7 cellular contexts compared by ENCODE assay signal in the genomic region with DNA sequence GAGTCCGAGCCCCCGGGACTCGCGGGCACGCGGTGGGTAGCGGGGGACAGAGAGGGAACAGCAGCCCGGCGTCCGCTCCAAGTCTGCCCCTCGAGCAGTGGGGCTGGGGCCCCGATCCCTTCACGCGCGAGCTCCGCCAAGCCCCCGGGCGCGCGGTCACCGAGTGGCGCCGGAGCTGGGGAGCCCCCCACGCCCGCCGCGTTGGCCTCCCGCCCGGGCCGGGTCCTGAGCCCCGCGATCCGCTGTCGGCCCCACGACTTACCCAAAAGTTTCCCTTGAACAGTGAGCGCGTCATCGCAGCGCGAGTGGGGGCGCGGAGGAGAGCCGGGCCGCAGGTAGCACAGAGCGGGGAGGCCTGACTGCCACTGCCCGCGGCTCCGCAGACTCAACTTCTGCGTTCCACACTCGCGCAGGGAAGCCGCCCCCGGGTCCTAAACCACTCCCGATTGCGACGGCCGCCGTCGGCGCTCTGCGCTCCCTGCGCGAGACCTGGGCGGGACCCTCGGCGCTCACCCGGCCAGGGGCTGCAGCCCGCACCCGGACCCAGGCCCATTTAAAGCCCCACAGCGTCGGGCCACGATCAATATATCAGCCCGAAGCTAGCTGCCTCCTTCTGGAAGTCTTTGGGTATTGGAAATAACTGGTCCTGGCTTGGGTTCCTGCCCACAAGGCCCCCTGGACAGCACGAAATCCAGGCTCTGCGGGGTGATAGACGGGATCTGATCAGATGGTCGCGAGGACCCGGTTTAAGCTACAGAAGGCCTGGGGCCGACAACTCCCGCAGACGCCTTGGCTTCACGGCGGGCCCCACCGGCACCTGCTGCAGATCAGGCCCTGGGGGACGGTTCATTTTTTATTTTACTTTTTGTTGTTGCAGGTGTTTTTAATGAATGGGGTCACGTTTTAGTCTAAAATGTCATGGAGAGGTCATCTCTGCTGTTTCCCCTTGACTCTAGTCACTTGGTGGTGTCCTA. TPM values are rescaled to one million over a fixed set of nuclear protein-coding genes. Genes with fewer than 3 reads are reported as not detected.
A peak's percentile ranks its signal among the peaks of the same experiment; 100 is the strongest.
DNase-seq lines count a peak whose midpoint lies in the region; ATAC-seq and TF ChIP-seq lines count a peak whose summit lies in the region.

A gene with protein sequence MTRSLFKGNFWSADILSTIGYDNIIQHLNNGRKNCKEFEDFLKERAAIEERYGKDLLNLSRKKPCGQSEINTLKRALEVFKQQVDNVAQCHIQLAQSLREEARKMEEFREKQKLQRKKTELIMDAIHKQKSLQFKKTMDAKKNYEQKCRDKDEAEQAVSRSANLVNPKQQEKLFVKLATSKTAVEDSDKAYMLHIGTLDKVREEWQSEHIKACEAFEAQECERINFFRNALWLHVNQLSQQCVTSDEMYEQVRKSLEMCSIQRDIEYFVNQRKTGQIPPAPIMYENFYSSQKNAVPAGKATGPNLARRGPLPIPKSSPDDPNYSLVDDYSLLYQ (minus strand): TSS at position 367 of the 974 bp plus-strand sequence. CDS start 72 bp downstream, at position 295.

- intact Hi-C loops in PC-3 (cut with micrococcal nuclease), result loop anchor here (2.0 kb wide), 1 partner anchor 407 kb away; no protein-coding TSS in a partner anchor

- no peaks in the 10 kb centered on the region for H3K9me2 ChIP-seq in PC-3 (replicated peaks; ENCODE audit: low read length)

- peak; percentile 42 for ATAC-seq in GM18858 (IDR thresholded peaks at IDR 0.05; ENCODE audit: unreplicated experiment)
- ATAC-seq in HG03039 (IDR thresholded peaks at IDR 0.05; ENCODE audit: unreplicated experiment), result peak; percentile 50
- ATAC-seq in PC-3, result peak; percentile 48

- DNase-seq in PC-3 (no peak), fibroblast of the aortic adventitia (ENCODE audit: low read depth) (peak; percentile 57), suprapubic skin (ENCODE audit: low spot score in 2 of 2) (peak; percentile 76 to 91)
- DNase-seq in activated T-helper 1 cell treated with anti-CD3 and anti-CD28 coated beads, Interleukin-2, amount 50 U/mL, for 16 hours (ENCODE audit: low read depth in 1 of 2, low spot score in 1 of 2), result peak; percentile 44 to 51

- H3K27ac ChIP-seq in PC-3 (ENCODE audit: low read length) (no peak within 1 kb of the TSS), suprapubic skin (no peak within 1 kb of the TSS)

- no peaks in the 10 kb centered on the region for H3F3A ChIP-seq in PC-3 (ENCODE audit: low read length, unreplicated experiment)

- H3K4me1 ChIP-seq in PC-3 (ENCODE audit: insufficient read depth, low read length), result no peaks in the 10 kb centered on the region
- H3K4me1 ChIP-seq in neuron (ENCODE audit: insufficient read depth, low read length), result peaks cover 9% of the 10 kb centered on the region
- H3K4me1 ChIP-seq in suprapubic skin, result peaks cover 42% of the 10 kb centered on the region

- H2AFZ ChIP-seq in PC-3 (ENCODE audit: low read length) (no peak within 1 kb of the TSS), neuron (ENCODE audit: low read depth, low read length) (peak within 1 kb of the TSS; percentile 83)

- no peak for TF ChIP-seq CTCF in PC-3 (conservative IDR thresholded peaks at IDR 0.05; ENCODE audit: low read depth, low read length)
- TF ChIP-seq CTCF in fibroblast of the aortic adventitia (IDR thresholded peaks at IDR 0.05; ENCODE audit: insufficient read depth, low read length), result peak; percentile 17
- TF ChIP-seq CTCF in suprapubic skin (IDR thresholded peaks at IDR 0.05), result no peak

- CTCF ChIA-PET in PC-3 (lab: Charles Lee), result no interaction called here

- no peaks in the 10 kb centered on the region for H4K20me1 ChIP-seq in PC-3 (ENCODE audit: low read length)

- H3K4me2 ChIP-seq in PC-3 (ENCODE audit: low read length), result peak within 1 kb of the TSS; percentile 60

- BruUV-seq in PC-3 (replicated peaks; lab: Mats Ljungman, UMichigan), result no TSS peak

- 53% methylated on average over 9 of the region's 87 CpGs for WGBS in suprapubic skin

- no peak within 1 kb of the TSS for H3K9ac ChIP-seq in PC-3 (ENCODE audit: low read length)

- H3K36me3 ChIP-seq in PC-3 (ENCODE audit: low read depth, low read length) (no peaks in the 10 kb centered on the region; the same call in 1 of the 2 replicates), neuron (ENCODE audit: insufficient read depth, low read length) (no peaks in the 10 kb centered on the region), suprapubic skin (peaks cover under 1% of the 10 kb centered on the region)

- H3K9me3 ChIP-seq in PC-3 (ENCODE audit: low read length) (no peaks in the 10 kb centered on the region), neuron (ENCODE audit: low read length) (peaks cover 2% of the 10 kb centered on the region), suprapubic skin (no peaks in the 10 kb centered on the region)

- H3K79me2 ChIP-seq in PC-3 (ENCODE audit: low read length), result no peaks in the 10 kb centered on the region

- no peak for TF ChIP-seq EP300 in suprapubic skin (IDR thresholded peaks at IDR 0.05)

- POLR2A ChIA-PET in PC-3 (lab: Charles Lee; ENCODE audit: unreplicated experiment), result no interaction called here

- no peaks in the 10 kb centered on the region for H3K27me3 ChIP-seq in PC-3 (ENCODE audit: low read length)
- no peaks in the 10 kb centered on the region for H3K27me3 ChIP-seq in neuron (ENCODE audit: insufficient read depth, low read length)
- no peaks in the 10 kb centered on the region for H3K27me3 ChIP-seq in suprapubic skin

- H3K4me3 ChIP-seq in PC-3 (ENCODE audit: low read length) (peak within 1 kb of the TSS; percentile 44), fibroblast of the aortic adventitia (ENCODE audit: low read depth, low read length) (peak within 1 kb of the TSS; percentile 81), neuron (ENCODE audit: low read length) (peak within 1 kb of the TSS; percentile 64), suprapubic skin (peak within 1 kb of the TSS; percentile 74)

- no peak for TF ChIP-seq POLR2A in suprapubic skin (IDR thresholded peaks at IDR 0.05)

RNA-seq across cellular contexts. Expression of the gene that starts here (rescaled TPM):
- total RNA-seq in PC-3 (2014; rRNA removed) (0.11 and 0.35 TPM in 2 replicates), fibroblast of the aortic adventitia (ENCODE audit: low replicate concordance) (2.0 and 6.4 TPM in 2 replicates), suprapubic skin (10 to 100 TPM in 2 of 4 donors, 1 to 10 TPM in 2; 7.5 to 33.6 (median 16.0) TPM)

Comparison
In these comparisons a context has a peak if more than half of its experiments do, and no peak if none do; other contexts are left out.
1. Peak in ATAC-seq, H3K4me3 ChIP-seq and H3K4me2 ChIP-seq in PC-3; RNA of the gene not detected or under 1 TPM.